ENCODE assay signal across 26 cellular contexts in genomic region chr3:13177641-13178040, GRCh38.
"Had no signal": no experiment of that assay in that cellular context is flagged by ENCODE, and none has a peak within 500 bp of the region (broad histone marks: within the 10 kb centered on the region; RNA-seq: fewer than 3 reads in every experiment).

No MANE protein-coding gene starts in this region.

- H3K36me3 Mint-ChIP-seq: type B pancreatic cell had no signal

- H3K36me3 ChIP-seq: heart right ventricle, left ventricle myocardium inferior, right atrium auricular region, stomach, tibial nerve had no signal

- H3K4me3 Mint-ChIP-seq: naive thymus-derived CD4-positive, alpha-beta T cell; natural killer cell treated with Interleukin-12 subunit alpha and Interleukin-12 subunit beta and Interleukin-15 and Interleukin-18, amount 100 ng/mL, for 72 hours; stimulated activated naive B cell treated with anti-CD40 and anti-IgM and Interleukin-4, amounts not matched to agents 10 μg/mL and 1 μg/mL and 100 μg/mL, for 72 hours; type B pancreatic cell had no signal

- H3K9me3 ChIP-seq: testis had no signal

- DNase-seq: heart right ventricle; islet precursor cell; left ventricle myocardium inferior; mesendoderm; midbrain; mucosa of descending colon; naive thymus-derived CD4-positive, alpha-beta T cell; nucleus accumbens; stimulated activated CD4-positive, alpha-beta T cell treated with anti-CD3 and anti-CD28 coated beads, Interleukin-12 subunit alpha, Interleukin-12 subunit beta, amount 100 ng/mL, for 4 hours; stimulated activated CD4-positive, alpha-beta T cell treated with anti-CD3 and anti-CD28 coated beads, Interleukin-15, amount 100 ng/mL, for 24 hours; stimulated activated CD4-positive, alpha-beta T cell treated with anti-CD3 and anti-CD28 coated beads, Interleukin-2, amount 100 ng/mL, for 24 hours; stimulated activated CD4-positive, alpha-beta T cell treated with anti-CD3 and anti-CD28 coated beads, Interleukin-4, amount 100 ng/mL, for 1 hour; stimulated activated naive B cell treated with anti-CD40 and anti-IgM and Interleukin-4, amounts not matched to agents 10 μg/mL and 1 μg/mL and 100 μg/mL, for 72 hours; stimulated activated naive CD8-positive, alpha-beta T cell treated with anti-CD3 and anti-CD28 coated beads, Interleukin-15, Interleukin-2, amounts not matched to agents 100 U/mL and 50 U/mL, for 24 hours; stomach; testis had no signal

- H3K9ac ChIP-seq: parathyroid adenoma had no signal

- H3K27ac Mint-ChIP-seq: naive thymus-derived CD4-positive, alpha-beta T cell; natural killer cell treated with Interleukin-12 subunit alpha and Interleukin-12 subunit beta and Interleukin-15 and Interleukin-18, amount 100 ng/mL, for 72 hours; progenitor cell of endocrine pancreas; stimulated activated naive B cell treated with anti-CD40 and anti-IgM and Interleukin-4, amounts not matched to agents 10 μg/mL and 1 μg/mL and 100 μg/mL, for 72 hours; type B pancreatic cell had no signal

- H3K27me3 Mint-ChIP-seq: progenitor cell of endocrine pancreas, type B pancreatic cell had no signal

- H3K4me3 ChIP-seq: heart right ventricle, hepatocyte, left ventricle myocardium inferior, lung, mucosa of descending colon, right atrium auricular region, skin epidermis, stomach, testis, tibial nerve had no signal

- H3K4me1 ChIP-seq: heart right ventricle, left ventricle myocardium inferior, parathyroid adenoma, right atrium auricular region, stomach, testis, tibial nerve had no signal

- ATAC-seq: heart right ventricle; mucosa of descending colon; naive thymus-derived CD4-positive, alpha-beta T cell; sciatic nerve; stimulated activated naive B cell treated with anti-CD40 and anti-IgM and Interleukin-4, amounts not matched to agents 10 μg/mL and 1 μg/mL and 100 μg/mL, for 72 hours; stimulated activated naive CD8-positive, alpha-beta T cell treated with anti-CD3 and anti-CD28 coated beads, Interleukin-15, Interleukin-2, amounts not matched to agents 100 U/mL and 50 U/mL, for 24 hours had no signal

- H3K27ac ChIP-seq: heart right ventricle, hepatocyte, left ventricle myocardium inferior, parathyroid adenoma, right atrium auricular region, skin epidermis, stomach, testis, tibial nerve had no signal

- H2AFZ ChIP-seq: hepatocyte, parathyroid adenoma had no signal

- H3K4me1 Mint-ChIP-seq: naive thymus-derived CD4-positive, alpha-beta T cell had no signal

- H3K27me3 ChIP-seq: hepatocyte, right atrium auricular region, stomach, testis, tibial nerve had no signal

- H3K4me2 ChIP-seq: hepatocyte had no signal
